In the genomic region with DNA sequence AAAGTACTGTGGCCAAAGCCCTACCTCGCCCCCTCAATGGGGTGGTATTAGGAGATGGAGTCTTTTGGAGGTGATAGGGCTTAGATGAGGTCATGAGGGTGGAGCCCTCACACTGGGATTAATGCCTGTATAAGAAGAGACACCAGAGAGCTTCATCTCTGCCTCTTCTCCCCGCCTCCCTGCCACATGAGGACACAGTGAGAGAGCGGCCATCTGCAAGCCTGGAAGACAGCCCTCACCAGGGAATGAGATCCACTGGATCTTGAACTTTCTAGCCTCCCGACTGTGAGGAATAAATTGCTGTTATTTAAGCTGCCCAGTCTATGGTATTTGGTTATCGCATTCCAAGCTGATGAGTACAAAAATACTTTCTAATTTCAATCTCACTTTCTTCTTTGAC, we compare ENCODE assay signal across 24 cellular contexts.
"Had no signal": no experiment of that assay in that cellular context is flagged by ENCODE, and none has a peak within 500 bp of the region (broad histone marks: within the 10 kb centered on the region; RNA-seq: fewer than 3 reads in every experiment).

No MANE protein-coding gene starts in this region.

- H3K27ac Mint-ChIP-seq: activated B cell treated with CpG ODN at 0.5 μM for 24 hours; activated CD4-positive, alpha-beta memory T cell treated with anti-CD3 and anti-CD28 coated beads, Interleukin-2, amount 10 ng/mL, durations not matched to agents 7 days and 5 days; activated CD4-positive, alpha-beta T cell treated with anti-CD3 and anti-CD28 coated beads, Interleukin-2, amount 10 ng/mL, durations not matched to agents 7 days and 5 days; activated naive CD4-positive, alpha-beta T cell treated with anti-CD3 and anti-CD28 coated beads, Interleukin-2, amount 10 ng/mL, durations not matched to agents 7 days and 5 days; activated naive CD8-positive, alpha-beta T cell treated with anti-CD3 and anti-CD28 coated beads for 36 hours; activated T-cell treated with anti-CD3 and anti-CD28 coated beads, Interleukin-2, amount 50 U/mL, for 72 hours; activated T-helper 2 cell treated with anti-CD3 and anti-CD28 coated beads, Interferon-gamma antibody, Interleukin-2, Interleukin-4, amounts not matched to agents 10 μg/mL and 5 μg/mL and 100 μg/mL, durations not matched to agents 14 hours and 24 hours and 36 hours; brain; T-helper 17 cell had no signal

- H3K36me3 Mint-ChIP-seq: activated naive CD4-positive, alpha-beta T cell treated with anti-CD3 and anti-CD28 coated beads, Interleukin-2, amount 10 ng/mL, durations not matched to agents 7 days and 5 days; activated naive CD8-positive, alpha-beta T cell treated with anti-CD3 and anti-CD28 coated beads for 36 hours had no signal

- H3K27me3 Mint-ChIP-seq: activated B cell treated with CpG ODN at 0.5 μM for 24 hours; activated CD4-positive, alpha-beta memory T cell treated with anti-CD3 and anti-CD28 coated beads, Interleukin-2, amount 10 ng/mL, durations not matched to agents 7 days and 5 days; activated CD4-positive, alpha-beta T cell treated with anti-CD3 and anti-CD28 coated beads, Interleukin-2, amount 10 ng/mL, durations not matched to agents 7 days and 5 days; activated naive CD4-positive, alpha-beta T cell treated with anti-CD3 and anti-CD28 coated beads, Interleukin-2, amount 10 ng/mL, durations not matched to agents 7 days and 5 days; activated naive CD8-positive, alpha-beta T cell treated with anti-CD3 and anti-CD28 coated beads for 36 hours; brain had no signal

- H3K4me3 ChIP-seq: cardiac muscle cell had no signal

- DNase-seq: activated B cell treated with CpG ODN at 0.5 μM for 24 hours; activated CD4-positive, alpha-beta memory T cell treated with anti-CD3 and anti-CD28 coated beads, Interleukin-2, amount 10 ng/mL, durations not matched to agents 7 days and 5 days; activated CD4-positive, alpha-beta T cell treated with anti-CD3 and anti-CD28 coated beads for 1 hour; activated CD4-positive, alpha-beta T cell treated with anti-CD3 and anti-CD28 coated beads, Interleukin-2, amount 10 ng/mL, durations not matched to agents 7 days and 5 days; activated gamma-delta T cell treated with Interleukin-2 at 50 U/mL for 16 hours; activated naive CD4-positive, alpha-beta T cell treated with anti-CD3 and anti-CD28 coated beads, Interleukin-2, amount 10 ng/mL, durations not matched to agents 7 days and 5 days; activated naive CD8-positive, alpha-beta T cell treated with anti-CD3 and anti-CD28 coated beads for 36 hours; activated T-cell treated with anti-CD3 and anti-CD28 coated beads for 4 hours; activated T-cell treated with anti-CD3 and anti-CD28 coated beads, Interleukin-2, amount 50 U/mL, for 72 hours; cerebellar nuclear complex; NCI-H1092; NCI-H1417; NCI-H2029; NCI-H2107; NCI-H345; NCI-H510A; NCI-H526 treated with DMSO at 0.1 percent for 48 hours; PC-3; SHP77; T-helper 17 cell; T-helper 9 cell had no signal

- H3K4me3 Mint-ChIP-seq: activated B cell treated with CpG ODN at 0.5 μM for 24 hours; activated CD4-positive, alpha-beta memory T cell treated with anti-CD3 and anti-CD28 coated beads, Interleukin-2, amount 10 ng/mL, durations not matched to agents 7 days and 5 days; activated CD4-positive, alpha-beta T cell treated with anti-CD3 and anti-CD28 coated beads, Interleukin-2, amount 10 ng/mL, durations not matched to agents 7 days and 5 days; activated naive CD4-positive, alpha-beta T cell treated with anti-CD3 and anti-CD28 coated beads, Interleukin-2, amount 10 ng/mL, durations not matched to agents 7 days and 5 days; activated naive CD8-positive, alpha-beta T cell treated with anti-CD3 and anti-CD28 coated beads for 36 hours; activated T-cell treated with anti-CD3 and anti-CD28 coated beads, Interleukin-2, amount 50 U/mL, for 72 hours; brain; T-helper 17 cell had no signal

- H3K4me1 Mint-ChIP-seq: activated CD4-positive, alpha-beta memory T cell treated with anti-CD3 and anti-CD28 coated beads, Interleukin-2, amount 10 ng/mL, durations not matched to agents 7 days and 5 days; activated CD4-positive, alpha-beta T cell treated with anti-CD3 and anti-CD28 coated beads, Interleukin-2, amount 10 ng/mL, durations not matched to agents 7 days and 5 days; activated naive CD4-positive, alpha-beta T cell treated with anti-CD3 and anti-CD28 coated beads, Interleukin-2, amount 10 ng/mL, durations not matched to agents 7 days and 5 days; activated naive CD8-positive, alpha-beta T cell treated with anti-CD3 and anti-CD28 coated beads for 36 hours; brain; T-helper 17 cell had no signal

- ATAC-seq: activated T-cell treated with anti-CD3 and anti-CD28 coated beads, Interleukin-2, amount 50 U/mL, for 72 hours; PC-3; T-helper 17 cell had no signal

- H3K9me3 Mint-ChIP-seq: activated CD4-positive, alpha-beta memory T cell treated with anti-CD3 and anti-CD28 coated beads, Interleukin-2, amount 10 ng/mL, durations not matched to agents 7 days and 5 days; activated naive CD4-positive, alpha-beta T cell treated with anti-CD3 and anti-CD28 coated beads, Interleukin-2, amount 10 ng/mL, durations not matched to agents 7 days and 5 days; activated naive CD8-positive, alpha-beta T cell treated with anti-CD3 and anti-CD28 coated beads for 36 hours; activated T-helper 2 cell treated with anti-CD3 and anti-CD28 coated beads, Interferon-gamma antibody, Interleukin-2, Interleukin-4, amounts not matched to agents 10 μg/mL and 5 μg/mL and 100 μg/mL, durations not matched to agents 14 hours and 24 hours and 36 hours had no signal
